In the genomic region with DNA sequence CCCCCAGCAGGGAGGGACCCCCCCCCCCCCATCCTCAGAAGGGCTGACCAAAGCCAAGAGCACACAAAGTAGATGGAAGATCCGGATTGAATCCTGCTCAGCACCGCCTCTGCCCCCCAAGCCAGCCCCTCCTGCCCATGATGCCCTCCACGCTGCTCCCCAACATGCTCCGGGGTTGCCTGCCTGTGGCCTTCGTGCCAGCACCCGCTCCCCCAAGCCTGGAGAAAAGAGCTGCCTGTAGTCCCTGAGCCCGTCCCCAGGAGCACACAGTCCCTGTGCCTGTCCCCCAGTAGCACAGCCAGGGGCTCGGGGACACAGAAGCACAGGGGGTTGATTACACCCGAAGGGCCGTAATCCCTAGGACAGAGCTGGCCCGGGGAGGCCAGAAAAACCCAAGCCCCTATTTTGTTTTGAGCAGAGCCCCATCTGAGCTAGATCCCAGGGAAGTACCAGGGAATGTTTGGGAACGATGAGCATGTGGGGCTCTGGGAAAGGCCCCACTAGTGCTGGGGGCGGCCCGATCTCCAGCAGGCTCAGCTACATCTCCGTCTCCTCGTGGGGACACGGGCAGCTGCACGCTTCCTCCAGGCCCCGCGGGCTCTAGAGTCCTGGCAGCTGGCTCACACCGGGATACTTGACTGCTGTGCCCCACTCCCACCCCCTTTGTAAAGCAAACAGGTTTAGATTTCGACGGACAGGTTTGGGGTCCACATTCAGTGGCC, we compare ENCODE assay signal across 2 cellular contexts.
TF ChIP-seq lines count a peak whose summit lies in the region.

No MANE protein-coding gene starts in this region.

TF ChIP-seq in HEK293, 187 proteins besides CTCF, POLR2A, EP300 and RAD21:
- no peak for TF ChIP-seq ZNF510 (tag by site-specific recombination; IDR thresholded peaks at IDR 0.05; ENCODE audit: insufficient replicate concordance)
- TF ChIP-seq GLIS2 (tag by site-specific recombination; IDR thresholded peaks at IDR 0.05): peak; percentile 20; the same call in 1 of the 2 replicates

TF ChIP-seq in H1, 55 proteins besides CTCF, POLR2A, EP300 and RAD21:
- no peak for TF ChIP-seq CHD2 (IDR thresholded peaks at IDR 0.05; ENCODE audit: low read length)
- TF ChIP-seq SRF (IDR thresholded peaks at IDR 0.05; ENCODE audit: low read depth, low read length): no peak
- no peak for TF ChIP-seq TEAD4 (IDR thresholded peaks at IDR 0.05; ENCODE audit: low read depth, low read length)
- 0 out of 2 replicates have a peak, but pooled peaks have one; percentile 14 for TF ChIP-seq POLR2AphosphoS5 (IDR thresholded peaks at IDR 0.05; ENCODE audit: low read depth, low read length)
- no peak for TF ChIP-seq SIRT6 (IDR thresholded peaks at IDR 0.05; ENCODE audit: low read length)
- TF ChIP-seq ASH2L (IDR thresholded peaks at IDR 0.05; ENCODE audit: low read length): no peak
- no peak for TF ChIP-seq CREB1 (IDR thresholded peaks at IDR 0.05)
- no peak for TF ChIP-seq CBX5 (IDR thresholded peaks at IDR 0.05; ENCODE audit: low read depth, low read length)
- no peak for TF ChIP-seq MAFK (IDR thresholded peaks at IDR 0.05; ENCODE audit: low read depth, low read length)
